ENCODE assay signal across 1 cellular context in the genomic region with DNA sequence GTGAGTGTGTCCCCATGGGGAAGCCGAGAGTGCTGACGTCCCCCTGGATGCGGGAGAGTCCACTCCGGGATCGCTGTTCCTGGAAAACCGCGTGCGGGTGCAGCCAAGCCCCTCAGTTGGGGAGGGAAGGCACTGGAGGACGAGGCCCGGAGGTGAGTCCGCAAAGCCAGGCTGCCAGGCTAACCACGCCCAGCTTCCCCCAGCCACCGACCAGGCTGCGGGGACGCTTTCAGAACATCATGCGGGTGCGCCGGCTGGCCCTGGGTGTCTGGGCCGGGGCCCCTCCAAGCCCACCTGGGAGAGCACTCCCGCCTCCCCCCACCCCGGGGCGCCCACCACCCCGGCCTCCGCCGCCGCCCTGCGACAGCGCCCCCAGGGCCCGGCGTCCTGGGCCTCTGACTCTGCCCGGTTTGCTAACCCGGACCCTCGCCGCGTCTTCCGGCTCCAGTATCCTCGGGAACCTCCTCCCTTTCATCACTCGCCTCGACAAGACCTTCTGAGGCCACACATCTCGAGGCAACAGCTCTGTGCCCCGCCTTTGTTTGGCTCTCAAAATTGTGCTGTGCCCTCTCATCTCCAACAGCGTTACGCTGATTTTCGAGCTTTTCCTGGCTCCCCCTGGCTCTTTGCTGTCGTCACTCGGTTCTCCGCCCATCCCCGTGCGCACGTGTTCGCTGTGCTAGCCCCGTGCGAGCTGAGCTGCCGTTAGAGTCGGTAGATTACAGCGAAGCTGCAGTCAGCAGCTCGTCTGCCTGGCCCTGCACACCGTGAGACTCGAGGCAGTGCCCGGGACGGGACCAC.
TF ChIP-seq lines count a peak whose summit lies in the region.

No MANE protein-coding gene starts in this region.

TF ChIP-seq in H1, 55 proteins besides CTCF, POLR2A, EP300 and RAD21:
- TF ChIP-seq TEAD4 (IDR thresholded peaks at IDR 0.05; ENCODE audit: low read depth, low read length) (no peak), CREB1 (IDR thresholded peaks at IDR 0.05) (peak; percentile 74), CTBP2 (IDR thresholded peaks at IDR 0.05; ENCODE audit: borderline replicate concordance, insufficient read depth, insufficient read length, low read length) (no peak), KDM1A (IDR thresholded peaks at IDR 0.05; ENCODE audit: borderline replicate concordance, low read length) (no peak), SP1 (IDR thresholded peaks at IDR 0.05; ENCODE audit: low read depth, low read length) (no peak), BRCA1 (IDR thresholded peaks at IDR 0.05; ENCODE audit: low read depth, low read length) (no peak), RNF2 (IDR thresholded peaks at IDR 0.05; ENCODE audit: borderline replicate concordance, low read depth, low read length, missing control alignments, poor library complexity, severe bottlenecking) (peak; percentile 81), NANOG (IDR thresholded peaks at IDR 0.05; ENCODE audit: insufficient read depth, low read depth, low read length, poor library complexity, severe bottlenecking) (no peak), YY1 (IDR thresholded peaks at IDR 0.05; ENCODE audit: low read depth, low read length) (no peak), CBX5 (IDR thresholded peaks at IDR 0.05; ENCODE audit: low read depth, low read length) (no peak), CBX8 (IDR thresholded peaks at IDR 0.05; ENCODE audit: borderline replicate concordance, low read depth, low read length) (no peak), KDM4A (IDR thresholded peaks at IDR 0.05; ENCODE audit: low read depth, low read length, severe bottlenecking) (peak; percentile 73), TAF1 (IDR thresholded peaks at IDR 0.05; ENCODE audit: low read depth, low read length) (no peak), GABPA (IDR thresholded peaks at IDR 0.05; ENCODE audit: borderline replicate concordance, insufficient read depth, low read length) (no peak), SIRT6 (IDR thresholded peaks at IDR 0.05; ENCODE audit: low read length) (no peak), JUN (IDR thresholded peaks at IDR 0.05; ENCODE audit: low read depth, low read length) (no peak), CEBPB (IDR thresholded peaks at IDR 0.05; ENCODE audit: low read depth, low read length) (no peak), KDM5A (IDR thresholded peaks at IDR 0.05; ENCODE audit: low read length) (no peak), BCL11A (IDR thresholded peaks at IDR 0.05; ENCODE audit: low read depth in 2 of 2, low read length in 2 of 2) (no peak), SP2 (IDR thresholded peaks at IDR 0.05; ENCODE audit: low read length) (no peak), EGR1 (IDR thresholded peaks at IDR 0.05; ENCODE audit: borderline replicate concordance, low read depth, low read length) (no peak), TAF7 (optimal IDR thresholded peaks at IDR 0.05; ENCODE audit: borderline replicate concordance, low read depth, low read length) (no peak), HDAC2 (IDR thresholded peaks at IDR 0.05; ENCODE audit: borderline replicate concordance in 1 of 2, low read depth in 2 of 2, low read length in 2 of 2) (no peak), JUND (IDR thresholded peaks at IDR 0.05; ENCODE audit: low read length) (no peak), GTF2F1 (IDR thresholded peaks at IDR 0.05; ENCODE audit: borderline replicate concordance, low read depth, low read length) (0 out of 2 replicates have a peak, but pooled peaks have one; percentile 13), PHF8 (conservative IDR thresholded peaks at IDR 0.05; ENCODE audit: low read depth, low read length) (no peak), TBP (IDR thresholded peaks at IDR 0.05; ENCODE audit: low read depth, low read length) (peak; percentile 21), SIX5 (IDR thresholded peaks at IDR 0.05; ENCODE audit: low read depth, low read length) (no peak), EZH2 (IDR thresholded peaks at IDR 0.05; ENCODE audit: low read depth, low read length, severe bottlenecking) (peak; percentile 48), CHD2 (IDR thresholded peaks at IDR 0.05; ENCODE audit: low read length) (no peak), RXRA (IDR thresholded peaks at IDR 0.05; ENCODE audit: insufficient read depth, low read depth, low read length) (no peak), POLR2AphosphoS5 (IDR thresholded peaks at IDR 0.05; ENCODE audit: low read depth, low read length) (no peak), SIN3A (conservative IDR thresholded peaks at IDR 0.05 in 1 of 2, IDR thresholded peaks at IDR 0.05 in 1 of 2; ENCODE audit: low read depth in 1 of 2, low read length in 2 of 2) (0 out of 4 replicates have a peak, but pooled peaks of 1 of the 2 experiments have one; percentile 29), SRF (IDR thresholded peaks at IDR 0.05; ENCODE audit: low read depth, low read length) (no peak), POU5F1 (IDR thresholded peaks at IDR 0.05; ENCODE audit: low read depth, low read length) (no peak), SP4 (IDR thresholded peaks at IDR 0.05; ENCODE audit: low read length) (no peak), ZNF274 (IDR thresholded peaks at IDR 0.05; ENCODE audit: borderline replicate concordance, extremely low read depth, low read length) (no peak), ASH2L (IDR thresholded peaks at IDR 0.05; ENCODE audit: low read length) (no peak), SUZ12 (IDR thresholded peaks at IDR 0.05; ENCODE audit: low read length) (peak; percentile 76), FOSL1 (IDR thresholded peaks at IDR 0.05; ENCODE audit: insufficient read depth, low read depth, low read length) (no peak), BACH1 (IDR thresholded peaks at IDR 0.05; ENCODE audit: low read length) (no peak), SAP30 (IDR thresholded peaks at IDR 0.05; ENCODE audit: insufficient read depth, insufficient replicate concordance, low read length) (no peak), NRF1 (IDR thresholded peaks at IDR 0.05; ENCODE audit: low read depth, low read length) (no peak), RBBP5 (IDR thresholded peaks at IDR 0.05; ENCODE audit: borderline replicate concordance, low read depth, low read length) (no peak), TCF12 (IDR thresholded peaks at IDR 0.05; ENCODE audit: low read depth, low read length) (no peak), HDAC6 (IDR thresholded peaks at IDR 0.05; ENCODE audit: low read depth, low read length) (no peak), MAFK (IDR thresholded peaks at IDR 0.05; ENCODE audit: low read depth, low read length) (no peak), CHD1 (IDR thresholded peaks at IDR 0.05; ENCODE audit: low read depth, low read length) (no peak), RFX5 (IDR thresholded peaks at IDR 0.05; ENCODE audit: borderline replicate concordance, low read depth, low read length) (no peak)
- TF ChIP-seq, protein P1, sequence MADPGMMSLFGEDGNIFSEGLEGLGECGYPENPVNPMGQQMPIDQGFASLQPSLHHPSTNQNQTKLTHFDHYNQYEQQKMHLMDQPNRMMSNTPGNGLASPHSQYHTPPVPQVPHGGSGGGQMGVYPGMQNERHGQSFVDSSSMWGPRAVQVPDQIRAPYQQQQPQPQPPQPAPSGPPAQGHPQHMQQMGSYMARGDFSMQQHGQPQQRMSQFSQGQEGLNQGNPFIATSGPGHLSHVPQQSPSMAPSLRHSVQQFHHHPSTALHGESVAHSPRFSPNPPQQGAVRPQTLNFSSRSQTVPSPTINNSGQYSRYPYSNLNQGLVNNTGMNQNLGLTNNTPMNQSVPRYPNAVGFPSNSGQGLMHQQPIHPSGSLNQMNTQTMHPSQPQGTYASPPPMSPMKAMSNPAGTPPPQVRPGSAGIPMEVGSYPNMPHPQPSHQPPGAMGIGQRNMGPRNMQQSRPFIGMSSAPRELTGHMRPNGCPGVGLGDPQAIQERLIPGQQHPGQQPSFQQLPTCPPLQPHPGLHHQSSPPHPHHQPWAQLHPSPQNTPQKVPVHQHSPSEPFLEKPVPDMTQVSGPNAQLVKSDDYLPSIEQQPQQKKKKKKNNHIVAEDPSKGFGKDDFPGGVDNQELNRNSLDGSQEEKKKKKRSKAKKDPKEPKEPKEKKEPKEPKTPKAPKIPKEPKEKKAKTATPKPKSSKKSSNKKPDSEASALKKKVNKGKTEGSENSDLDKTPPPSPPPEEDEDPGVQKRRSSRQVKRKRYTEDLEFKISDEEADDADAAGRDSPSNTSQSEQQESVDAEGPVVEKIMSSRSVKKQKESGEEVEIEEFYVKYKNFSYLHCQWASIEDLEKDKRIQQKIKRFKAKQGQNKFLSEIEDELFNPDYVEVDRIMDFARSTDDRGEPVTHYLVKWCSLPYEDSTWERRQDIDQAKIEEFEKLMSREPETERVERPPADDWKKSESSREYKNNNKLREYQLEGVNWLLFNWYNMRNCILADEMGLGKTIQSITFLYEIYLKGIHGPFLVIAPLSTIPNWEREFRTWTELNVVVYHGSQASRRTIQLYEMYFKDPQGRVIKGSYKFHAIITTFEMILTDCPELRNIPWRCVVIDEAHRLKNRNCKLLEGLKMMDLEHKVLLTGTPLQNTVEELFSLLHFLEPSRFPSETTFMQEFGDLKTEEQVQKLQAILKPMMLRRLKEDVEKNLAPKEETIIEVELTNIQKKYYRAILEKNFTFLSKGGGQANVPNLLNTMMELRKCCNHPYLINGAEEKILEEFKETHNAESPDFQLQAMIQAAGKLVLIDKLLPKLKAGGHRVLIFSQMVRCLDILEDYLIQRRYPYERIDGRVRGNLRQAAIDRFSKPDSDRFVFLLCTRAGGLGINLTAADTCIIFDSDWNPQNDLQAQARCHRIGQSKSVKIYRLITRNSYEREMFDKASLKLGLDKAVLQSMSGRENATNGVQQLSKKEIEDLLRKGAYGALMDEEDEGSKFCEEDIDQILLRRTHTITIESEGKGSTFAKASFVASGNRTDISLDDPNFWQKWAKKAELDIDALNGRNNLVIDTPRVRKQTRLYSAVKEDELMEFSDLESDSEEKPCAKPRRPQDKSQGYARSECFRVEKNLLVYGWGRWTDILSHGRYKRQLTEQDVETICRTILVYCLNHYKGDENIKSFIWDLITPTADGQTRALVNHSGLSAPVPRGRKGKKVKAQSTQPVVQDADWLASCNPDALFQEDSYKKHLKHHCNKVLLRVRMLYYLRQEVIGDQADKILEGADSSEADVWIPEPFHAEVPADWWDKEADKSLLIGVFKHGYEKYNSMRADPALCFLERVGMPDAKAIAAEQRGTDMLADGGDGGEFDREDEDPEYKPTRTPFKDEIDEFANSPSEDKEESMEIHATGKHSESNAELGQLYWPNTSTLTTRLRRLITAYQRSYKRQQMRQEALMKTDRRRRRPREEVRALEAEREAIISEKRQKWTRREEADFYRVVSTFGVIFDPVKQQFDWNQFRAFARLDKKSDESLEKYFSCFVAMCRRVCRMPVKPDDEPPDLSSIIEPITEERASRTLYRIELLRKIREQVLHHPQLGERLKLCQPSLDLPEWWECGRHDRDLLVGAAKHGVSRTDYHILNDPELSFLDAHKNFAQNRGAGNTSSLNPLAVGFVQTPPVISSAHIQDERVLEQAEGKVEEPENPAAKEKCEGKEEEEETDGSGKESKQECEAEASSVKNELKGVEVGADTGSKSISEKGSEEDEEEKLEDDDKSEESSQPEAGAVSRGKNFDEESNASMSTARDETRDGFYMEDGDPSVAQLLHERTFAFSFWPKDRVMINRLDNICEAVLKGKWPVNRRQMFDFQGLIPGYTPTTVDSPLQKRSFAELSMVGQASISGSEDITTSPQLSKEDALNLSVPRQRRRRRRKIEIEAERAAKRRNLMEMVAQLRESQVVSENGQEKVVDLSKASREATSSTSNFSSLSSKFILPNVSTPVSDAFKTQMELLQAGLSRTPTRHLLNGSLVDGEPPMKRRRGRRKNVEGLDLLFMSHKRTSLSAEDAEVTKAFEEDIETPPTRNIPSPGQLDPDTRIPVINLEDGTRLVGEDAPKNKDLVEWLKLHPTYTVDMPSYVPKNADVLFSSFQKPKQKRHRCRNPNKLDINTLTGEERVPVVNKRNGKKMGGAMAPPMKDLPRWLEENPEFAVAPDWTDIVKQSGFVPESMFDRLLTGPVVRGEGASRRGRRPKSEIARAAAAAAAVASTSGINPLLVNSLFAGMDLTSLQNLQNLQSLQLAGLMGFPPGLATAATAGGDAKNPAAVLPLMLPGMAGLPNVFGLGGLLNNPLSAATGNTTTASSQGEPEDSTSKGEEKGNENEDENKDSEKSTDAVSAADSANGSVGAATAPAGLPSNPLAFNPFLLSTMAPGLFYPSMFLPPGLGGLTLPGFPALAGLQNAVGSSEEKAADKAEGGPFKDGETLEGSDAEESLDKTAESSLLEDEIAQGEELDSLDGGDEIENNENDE (IDR thresholded peaks at IDR 0.05; ENCODE audit: insufficient replicate concordance, low read length), result no peak
- TF ChIP-seq, protein P2, sequence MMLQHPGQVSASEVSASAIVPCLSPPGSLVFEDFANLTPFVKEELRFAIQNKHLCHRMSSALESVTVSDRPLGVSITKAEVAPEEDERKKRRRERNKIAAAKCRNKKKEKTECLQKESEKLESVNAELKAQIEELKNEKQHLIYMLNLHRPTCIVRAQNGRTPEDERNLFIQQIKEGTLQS (IDR thresholded peaks at IDR 0.05; ENCODE audit: insufficient read depth, low read depth, low read length), result no peak
- TF ChIP-seq, protein P3, sequence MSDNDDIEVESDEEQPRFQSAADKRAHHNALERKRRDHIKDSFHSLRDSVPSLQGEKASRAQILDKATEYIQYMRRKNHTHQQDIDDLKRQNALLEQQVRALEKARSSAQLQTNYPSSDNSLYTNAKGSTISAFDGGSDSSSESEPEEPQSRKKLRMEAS (IDR thresholded peaks at IDR 0.05), result peak; percentile 99
- TF ChIP-seq, protein P4, sequence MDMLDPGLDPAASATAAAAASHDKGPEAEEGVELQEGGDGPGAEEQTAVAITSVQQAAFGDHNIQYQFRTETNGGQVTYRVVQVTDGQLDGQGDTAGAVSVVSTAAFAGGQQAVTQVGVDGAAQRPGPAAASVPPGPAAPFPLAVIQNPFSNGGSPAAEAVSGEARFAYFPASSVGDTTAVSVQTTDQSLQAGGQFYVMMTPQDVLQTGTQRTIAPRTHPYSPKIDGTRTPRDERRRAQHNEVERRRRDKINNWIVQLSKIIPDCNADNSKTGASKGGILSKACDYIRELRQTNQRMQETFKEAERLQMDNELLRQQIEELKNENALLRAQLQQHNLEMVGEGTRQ (IDR thresholded peaks at IDR 0.05; ENCODE audit: low read length), result peak; percentile 37; the same call in 1 of the 2 replicates
- TF ChIP-seq, protein P5, sequence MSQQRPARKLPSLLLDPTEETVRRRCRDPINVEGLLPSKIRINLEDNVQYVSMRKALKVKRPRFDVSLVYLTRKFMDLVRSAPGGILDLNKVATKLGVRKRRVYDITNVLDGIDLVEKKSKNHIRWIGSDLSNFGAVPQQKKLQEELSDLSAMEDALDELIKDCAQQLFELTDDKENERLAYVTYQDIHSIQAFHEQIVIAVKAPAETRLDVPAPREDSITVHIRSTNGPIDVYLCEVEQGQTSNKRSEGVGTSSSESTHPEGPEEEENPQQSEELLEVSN (IDR thresholded peaks at IDR 0.05), result peak; percentile 97
- TF ChIP-seq, protein P6, sequence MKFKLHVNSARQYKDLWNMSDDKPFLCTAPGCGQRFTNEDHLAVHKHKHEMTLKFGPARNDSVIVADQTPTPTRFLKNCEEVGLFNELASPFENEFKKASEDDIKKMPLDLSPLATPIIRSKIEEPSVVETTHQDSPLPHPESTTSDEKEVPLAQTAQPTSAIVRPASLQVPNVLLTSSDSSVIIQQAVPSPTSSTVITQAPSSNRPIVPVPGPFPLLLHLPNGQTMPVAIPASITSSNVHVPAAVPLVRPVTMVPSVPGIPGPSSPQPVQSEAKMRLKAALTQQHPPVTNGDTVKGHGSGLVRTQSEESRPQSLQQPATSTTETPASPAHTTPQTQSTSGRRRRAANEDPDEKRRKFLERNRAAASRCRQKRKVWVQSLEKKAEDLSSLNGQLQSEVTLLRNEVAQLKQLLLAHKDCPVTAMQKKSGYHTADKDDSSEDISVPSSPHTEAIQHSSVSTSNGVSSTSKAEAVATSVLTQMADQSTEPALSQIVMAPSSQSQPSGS (IDR thresholded peaks at IDR 0.05; ENCODE audit: low read length), result no peak
